27 cellular contexts compared by ENCODE assay signal in the genomic region with DNA sequence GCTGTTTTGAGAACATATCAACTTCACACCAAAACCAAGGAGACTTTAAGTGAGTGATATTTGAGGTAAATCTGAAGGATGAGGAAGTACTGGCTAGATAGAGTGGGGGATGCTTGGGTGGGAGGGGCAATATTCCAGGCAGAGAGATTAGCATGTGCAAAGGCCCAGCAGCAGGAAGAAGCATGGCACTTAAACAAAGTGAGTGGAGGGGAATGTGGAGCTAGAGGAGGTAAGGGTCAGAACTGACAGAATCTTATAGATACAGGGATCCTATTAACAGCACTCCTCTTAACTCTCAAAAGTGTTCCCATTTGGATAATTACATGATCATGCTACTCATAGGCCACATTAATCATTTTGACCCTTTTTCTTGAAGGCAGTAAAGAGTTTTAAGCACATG.
"Had no signal": no experiment of that assay in that cellular context is flagged by ENCODE, and none has a peak within 500 bp of the region (broad histone marks: within the 10 kb centered on the region; RNA-seq: fewer than 3 reads in every experiment).

No MANE protein-coding gene starts in this region.

- H3K4me1 ChIP-seq: parathyroid adenoma, psoas muscle, right lobe of liver had no signal

- H3K36me3 Mint-ChIP-seq: neural progenitor cell; stimulated activated effector memory CD8-positive, alpha-beta T cell treated with anti-CD3 and anti-CD28 coated beads, Interleukin-12 subunit alpha, Interleukin-12 subunit beta, amount 100 ng/mL, for 72 hours; stimulated activated naive B cell treated with anti-CD40 and anti-IgM and Interleukin-4, amounts not matched to agents 10 μg/mL and 1 μg/mL and 100 μg/mL, for 72 hours had no signal

- H3K27me3 ChIP-seq: neural progenitor cell, ovary, right lobe of liver, sigmoid colon, stomach, thyroid gland, tibial nerve, upper lobe of left lung, vagina had no signal

- H3K4me2 ChIP-seq: neural progenitor cell had no signal

- H3K9me3 Mint-ChIP-seq: nephron; neural progenitor cell; stimulated activated effector memory CD8-positive, alpha-beta T cell treated with anti-CD3 and anti-CD28 coated beads, Interleukin-12 subunit alpha, Interleukin-12 subunit beta, amount 100 ng/mL, for 72 hours; stimulated activated naive B cell treated with anti-CD40 and anti-IgM and Interleukin-4, amounts not matched to agents 10 μg/mL and 1 μg/mL and 100 μg/mL, for 72 hours; stimulated activated naive CD8-positive, alpha-beta T cell treated with anti-CD3 and anti-CD28 coated beads, Interleukin-15, Interleukin-2, amounts not matched to agents 100 ng/mL and 50 ng/mL, for 24 hours had no signal

- H3K4me1 Mint-ChIP-seq: stimulated activated effector memory CD8-positive, alpha-beta T cell treated with anti-CD3 and anti-CD28 coated beads, Interleukin-12 subunit alpha, Interleukin-12 subunit beta, amount 100 ng/mL, for 72 hours had no signal

- DNase-seq: occipital lobe; ovary; posterior cingulate gyrus; psoas muscle; right cardiac atrium; right lobe of liver; sigmoid colon; small intestine; stimulated activated CD4-positive, alpha-beta T cell treated with anti-CD3 and anti-CD28 coated beads, Interleukin-15, amount 100 ng/mL, for 24 hours; stimulated activated CD4-positive, alpha-beta T cell treated with anti-CD3 and anti-CD28 coated beads, Interleukin-2, amount 100 ng/mL, for 24 hours; stimulated activated CD4-positive, alpha-beta T cell treated with anti-CD3 and anti-CD28 coated beads, Interleukin-2, amount 100 ng/mL, for 48 hours; stimulated activated CD4-positive, alpha-beta T cell treated with anti-CD3 and anti-CD28 coated beads, Interleukin-4, amount 100 ng/mL, for 24 hours; stimulated activated naive B cell treated with anti-CD40 and anti-IgM and Interleukin-4, amounts not matched to agents 10 μg/mL and 1 μg/mL and 100 μg/mL, for 72 hours; stimulated activated naive CD4-positive, alpha-beta T cell treated with Interleukin-2 at 50 U/mL for 16 hours; stomach; thyroid gland; trophoblast cell; upper lobe of left lung had no signal

- ATAC-seq: psoas muscle; right cardiac atrium; right lobe of liver; stimulated activated effector memory CD8-positive, alpha-beta T cell treated with anti-CD3 and anti-CD28 coated beads, Interleukin-12 subunit alpha, Interleukin-12 subunit beta, amount 100 ng/mL, for 72 hours; stimulated activated naive B cell treated with anti-CD40 and anti-IgM and Interleukin-4, amounts not matched to agents 10 μg/mL and 1 μg/mL and 100 μg/mL, for 72 hours had no signal

- H3K4me3 ChIP-seq: neural progenitor cell, ovary, psoas muscle, right lobe of liver, sigmoid colon, stomach, thoracic aorta, thyroid gland, tibial nerve, upper lobe of left lung, vagina had no signal

- H3K27ac Mint-ChIP-seq: neural progenitor cell; progenitor cell of endocrine pancreas; stimulated activated effector memory CD8-positive, alpha-beta T cell treated with anti-CD3 and anti-CD28 coated beads, Interleukin-12 subunit alpha, Interleukin-12 subunit beta, amount 100 ng/mL, for 72 hours; stimulated activated naive B cell treated with anti-CD40 and anti-IgM and Interleukin-4, amounts not matched to agents 10 μg/mL and 1 μg/mL and 100 μg/mL, for 72 hours; stimulated activated naive CD8-positive, alpha-beta T cell treated with anti-CD3 and anti-CD28 coated beads, Interleukin-15, Interleukin-2, amounts not matched to agents 100 ng/mL and 50 ng/mL, for 24 hours had no signal

- H2AFZ ChIP-seq: neural progenitor cell, parathyroid adenoma had no signal

- H3K9ac ChIP-seq: neural progenitor cell, parathyroid adenoma had no signal

- H3K4me3 Mint-ChIP-seq: nephron; neural progenitor cell; stimulated activated effector memory CD8-positive, alpha-beta T cell treated with anti-CD3 and anti-CD28 coated beads, Interleukin-12 subunit alpha, Interleukin-12 subunit beta, amount 100 ng/mL, for 72 hours; stimulated activated naive B cell treated with anti-CD40 and anti-IgM and Interleukin-4, amounts not matched to agents 10 μg/mL and 1 μg/mL and 100 μg/mL, for 72 hours; stimulated activated naive CD8-positive, alpha-beta T cell treated with anti-CD3 and anti-CD28 coated beads, Interleukin-15, Interleukin-2, amounts not matched to agents 100 ng/mL and 50 ng/mL, for 24 hours had no signal

- H3K36me3 ChIP-seq: neural progenitor cell, ovary, right lobe of liver, sigmoid colon, stomach, thoracic aorta, thyroid gland, tibial nerve, upper lobe of left lung, vagina had no signal

- H3K9me3 ChIP-seq: ovary, psoas muscle, right lobe of liver, sigmoid colon, stomach, thoracic aorta, thyroid gland, tibial nerve, upper lobe of left lung, vagina had no signal

- H3K79me2 ChIP-seq: parathyroid adenoma had no signal

- H3K27ac ChIP-seq: neural progenitor cell, ovary, parathyroid adenoma, psoas muscle, right lobe of liver, sigmoid colon, stomach, thoracic aorta, thyroid gland, tibial nerve, upper lobe of left lung, vagina had no signal
